12 cellular contexts compared by ENCODE assay signal in the genomic region with DNA sequence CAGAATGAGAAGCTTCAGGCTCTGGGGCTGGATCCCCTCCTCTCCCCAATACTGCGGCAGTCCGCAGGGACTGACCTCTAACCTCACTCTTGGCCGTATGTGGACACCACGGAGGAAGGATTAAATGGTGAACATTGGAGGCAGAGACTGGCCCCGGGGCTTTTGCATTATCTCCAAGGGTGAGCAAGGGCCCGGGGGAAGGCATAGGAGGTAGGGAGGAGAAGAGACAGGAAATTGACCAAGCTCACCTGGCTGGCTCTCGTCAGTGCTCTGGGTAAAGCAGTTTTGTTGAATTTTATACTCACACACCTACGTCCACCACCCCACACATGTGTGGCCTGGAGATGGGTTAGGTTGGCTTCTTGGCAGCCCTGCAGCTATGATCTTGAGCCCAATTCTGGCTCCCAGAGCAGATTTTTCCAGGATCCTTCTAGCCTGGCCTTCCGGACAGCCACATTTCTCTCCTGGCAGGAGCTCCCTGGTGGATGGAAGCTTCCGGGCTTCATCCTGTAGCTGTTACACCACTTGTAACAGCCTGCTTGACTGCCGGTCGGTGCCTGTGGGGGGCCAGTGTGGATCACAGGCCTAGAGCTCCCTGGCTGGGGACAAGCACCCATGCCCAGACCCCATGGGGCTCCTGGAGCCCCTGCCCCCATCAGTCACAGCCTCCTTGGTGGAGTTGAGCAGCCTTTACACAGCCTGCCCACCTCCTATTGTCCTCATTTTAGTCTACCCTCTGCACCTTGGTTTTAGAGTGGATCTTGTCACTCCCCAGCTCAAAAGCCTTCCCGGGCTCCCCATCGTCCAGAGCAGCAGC. TPM values are rescaled to one million over a fixed set of nuclear protein-coding genes. Genes with fewer than 3 reads are reported as not detected.
DNase-seq lines count a peak whose midpoint lies in the region; ATAC-seq and TF ChIP-seq lines count a peak whose summit lies in the region.
"Had no signal": no experiment of that assay in that cellular context is flagged by ENCODE, and none has a peak within 500 bp of the region (broad histone marks: within the 10 kb centered on the region; RNA-seq: fewer than 3 reads in every experiment).

No MANE protein-coding gene starts in this region.

- no peak overlapping the region for H3K14ac ChIP-seq in neuronal stem cell (ENCODE audit: low read length)

- peak overlapping the region; percentile 20 for H3K23ac ChIP-seq in neuronal stem cell (ENCODE audit: low read depth, low read length, poor library complexity)

- no peaks in the 10 kb centered on the region for H3K27me3 ChIP-seq in neuronal stem cell (ENCODE audit: control insufficient read depth in 3 of 3, insufficient read depth in 3 of 3, low read depth in 1 of 3, low read length in 3 of 3)
- H3K27me3 ChIP-seq: gastrocnemius medialis had no signal

- TF ChIP-seq CTCF in GM12875 (IDR thresholded peaks at IDR 0.05; ENCODE audit: borderline replicate concordance, insufficient read depth, low read depth, low read length) = no peak

- peaks cover 19% of the 10 kb centered on the region for H3K79me1 ChIP-seq in neuronal stem cell (ENCODE audit: low read depth, low read length)

- H3K4me2 ChIP-seq in neuronal stem cell (ENCODE audit: insufficient read depth, low read length, poor library complexity, severe bottlenecking) = no peak overlapping the region

- no peak overlapping the region for H3K4me3 Mint-ChIP-seq in activated naive CD8-positive, alpha-beta T cell treated with anti-CD3 and anti-CD28 coated beads, Interleukin-2, amount 50 U/mL, for 24 hours

- peaks cover 40 to 45% of the 10 kb centered on the region in 2 donors for H3K4me1 ChIP-seq in neuronal stem cell (ENCODE audit: control insufficient read depth in 2 of 2, insufficient read depth in 1 of 2, low read depth in 1 of 2, low read length in 2 of 2)

- no peaks in the 10 kb centered on the region for H3K27me3 Mint-ChIP-seq in activated naive CD8-positive, alpha-beta T cell treated with anti-CD3 and anti-CD28 coated beads, Interleukin-2, amount 50 U/mL, for 24 hours

- H3K9ac ChIP-seq in neuronal stem cell (ENCODE audit: low read depth, low read length, poor library complexity) = no peak overlapping the region

- DNase-seq in activated naive CD8-positive, alpha-beta T cell treated with anti-CD3 and anti-CD28 coated beads, Interleukin-2, amount 50 U/mL, for 24 hours = no peak
- DNase-seq in neuronal stem cell (ENCODE audit: low spot score) (no peak), amniotic stem cell (lab: John Stamatoyannopoulos, UW) (no peak), HuH-7 (ENCODE audit: low spot score) (no peak)
- DNase-seq: DMS53; gastrocnemius medialis; NCI-H748 treated with DMSO at 0.1 percent for 48 hours; stimulated activated naive CD4-positive, alpha-beta T cell treated with Interleukin-2 at 50 U/mL for 16 hours had no signal

- no peaks in the 10 kb centered on the region for H3K9me3 ChIP-seq in neuronal stem cell (replicated peaks in 1 of 2; ENCODE audit: control insufficient read depth in 2 of 2, insufficient read depth in 1 of 2, low read depth in 1 of 2, low read length in 2 of 2)
- H3K9me3 ChIP-seq: gastrocnemius medialis had no signal

- peak overlapping the region; percentile 57 for H3K27ac Mint-ChIP-seq in activated naive CD8-positive, alpha-beta T cell treated with anti-CD3 and anti-CD28 coated beads, Interleukin-2, amount 50 U/mL, for 24 hours

- H2BK12ac ChIP-seq in neuronal stem cell (ENCODE audit: low read length) = no peak overlapping the region

- H3K4me3 ChIP-seq in GM12875 (ENCODE audit: low read depth, low read length) = peak overlapping the region; percentile 34
- no peak overlapping the region for H3K4me3 ChIP-seq in neuronal stem cell (ENCODE audit: low read length in 2 of 2)
- H3K4me3 ChIP-seq: gastrocnemius medialis had no signal

- H2AK5ac ChIP-seq in neuronal stem cell (ENCODE audit: low read depth, low read length) = no peak overlapping the region

- peak; percentile 0 for ATAC-seq in HG02610 (IDR thresholded peaks at IDR 0.05; ENCODE audit: unreplicated experiment)
- no peak for ATAC-seq in activated naive CD8-positive, alpha-beta T cell treated with anti-CD3 and anti-CD28 coated beads, Interleukin-2, amount 50 U/mL, for 24 hours
- ATAC-seq in GM18502 (IDR thresholded peaks at IDR 0.05; ENCODE audit: poor library complexity, unreplicated experiment) = no peak
- no peak for ATAC-seq in HG02870 (IDR thresholded peaks at IDR 0.05; ENCODE audit: unreplicated experiment)
- ATAC-seq: gastrocnemius medialis had no signal

- no peak overlapping the region for H2AFZ ChIP-seq in neuronal stem cell (ENCODE audit: low read length)

- no peak overlapping the region for H2BK120ac ChIP-seq in neuronal stem cell (ENCODE audit: low read depth, low read length)

- peaks cover 22 to 62% of the 10 kb centered on the region in 2 donors for H3K36me3 ChIP-seq in neuronal stem cell (replicated peaks in 1 of 2; ENCODE audit: control insufficient read depth in 2 of 2, insufficient read depth in 2 of 2, low read length in 2 of 2)
- H3K36me3 ChIP-seq: gastrocnemius medialis had no signal

- no peak overlapping the region for H4K91ac ChIP-seq in neuronal stem cell (ENCODE audit: low read depth, low read length, poor library complexity)

- peaks cover 4% of the 10 kb centered on the region for H3K36me3 Mint-ChIP-seq in activated naive CD8-positive, alpha-beta T cell treated with anti-CD3 and anti-CD28 coated beads, Interleukin-2, amount 50 U/mL, for 24 hours (ENCODE audit: low read depth)

- no peak overlapping the region for H2BK15ac ChIP-seq in neuronal stem cell (ENCODE audit: low read length)

- no peak overlapping the region for H3K27ac ChIP-seq in neuronal stem cell (replicated peaks; ENCODE audit: low read length)

- no CpG with 5 or more reads among the region's 14 CpGs for WGBS in neuronal stem cell (ENCODE audit: extremely low coverage in 2 of 2, insufficient read length in 2 of 2, insufficient replicate concordance in 1 of 2), 2 donors

- H2BK5ac ChIP-seq in neuronal stem cell (ENCODE audit: low read length) = no peak overlapping the region

- H3K18ac ChIP-seq in neuronal stem cell (ENCODE audit: low read length) = no peak overlapping the region

- H3K4me1 Mint-ChIP-seq in activated naive CD8-positive, alpha-beta T cell treated with anti-CD3 and anti-CD28 coated beads, Interleukin-2, amount 50 U/mL, for 24 hours = peaks cover 71% of the 10 kb centered on the region

- H3K4ac ChIP-seq in neuronal stem cell (ENCODE audit: low read length) = no peak overlapping the region

- H4K8ac ChIP-seq in neuronal stem cell (ENCODE audit: low read depth, low read length) = no peak overlapping the region

- H3K9me3 Mint-ChIP-seq in activated naive CD8-positive, alpha-beta T cell treated with anti-CD3 and anti-CD28 coated beads, Interleukin-2, amount 50 U/mL, for 24 hours = no peaks in the 10 kb centered on the region

RNA-seq across cellular contexts. Expression of gene ITM2C, which starts 7.6 kb away (rescaled TPM):
- polyA plus RNA-seq in neuronal stem cell (2013, experiment 1 of 2) = 167 TPM
- 168 TPM for polyA plus RNA-seq in neuronal stem cell (2013, experiment 2 of 2)

RNA-seq across cellular contexts. Expression of gene GPR55, which starts 52.7 kb away (rescaled TPM):
- not detected for polyA plus RNA-seq in neuronal stem cell (2013, experiment 1 of 2)
- polyA plus RNA-seq in neuronal stem cell (2013, experiment 2 of 2) = not detected
